In genomic region chr22:50627452-50627913, GRCh38 we compare ENCODE assay signal across 8 cellular contexts. TPM values are rescaled to one million over a fixed set of nuclear protein-coding genes. Genes with fewer than 3 reads are reported as not detected.
DNase-seq lines count a peak whose midpoint lies in the region; ATAC-seq lines count a peak whose summit lies in the region.

No MANE protein-coding gene starts in this region.

- H3K27me3 Mint-ChIP-seq in stimulated activated memory B cell treated with anti-CD40 and anti-IgM and Interleukin-4, amounts not matched to agents 10 μg/mL and 1 μg/mL and 100 μg/mL, for 72 hours: no peaks in the 10 kb centered on the region

- peaks cover 9% of the 10 kb centered on the region for H3K27me3 ChIP-seq in HUES48 (ENCODE audit: control insufficient read depth, insufficient read depth, low read length)
- H3K27me3 ChIP-seq in iPS-18a (ENCODE audit: control insufficient read depth, insufficient read depth, low read length): peaks cover 14% of the 10 kb centered on the region

- H3K9me3 ChIP-seq in HUES48 (ENCODE audit: control insufficient read depth, insufficient read depth, low read length): no peaks in the 10 kb centered on the region
- H3K9me3 ChIP-seq in iPS-18a (ENCODE audit: control insufficient read depth, low read depth, low read length): no peaks in the 10 kb centered on the region

- H3K27ac ChIP-seq in HUES48 (ENCODE audit: low read depth, low read length): no peak overlapping the region
- no peak overlapping the region for H3K27ac ChIP-seq in iPS-18a (ENCODE audit: low read length)

- peaks cover 29% of the 10 kb centered on the region for H3K4me1 Mint-ChIP-seq in stimulated activated memory B cell treated with anti-CD40 and anti-IgM and Interleukin-4, amounts not matched to agents 10 μg/mL and 1 μg/mL and 100 μg/mL, for 72 hours

- H3K36me3 ChIP-seq in HUES48 (ENCODE audit: control insufficient read depth, insufficient read depth, low read length) (no peaks in the 10 kb centered on the region), iPS-18a (ENCODE audit: control insufficient read depth, low read depth, low read length) (no peaks in the 10 kb centered on the region)

- H3K4me3 Mint-ChIP-seq in stimulated activated memory B cell treated with anti-CD40 and anti-IgM and Interleukin-4, amounts not matched to agents 10 μg/mL and 1 μg/mL and 100 μg/mL, for 72 hours: peak overlapping the region; percentile 79

- H3K4me3 ChIP-seq in HUES48 (ENCODE audit: low read depth, low read length) (peak overlapping the region; percentile 74), iPS-18a (ENCODE audit: low read length) (peak overlapping the region; percentile 81)

- peak; percentile 13 for ATAC-seq in stimulated activated memory B cell treated with anti-CD40 and anti-IgM and Interleukin-4, amounts not matched to agents 10 μg/mL and 1 μg/mL and 100 μg/mL, for 72 hours

- H3K9me3 Mint-ChIP-seq in stimulated activated memory B cell treated with anti-CD40 and anti-IgM and Interleukin-4, amounts not matched to agents 10 μg/mL and 1 μg/mL and 100 μg/mL, for 72 hours: no peaks in the 10 kb centered on the region

- in situ Hi-C loops in G401 (cut with HindIII; ENCODE audit: low sequenced_read_pairs): no loop called here

- H3K9ac ChIP-seq in HUES48 (ENCODE audit: low read depth, low read length) (no peak overlapping the region), iPS-18a (ENCODE audit: low read length) (peak overlapping the region; percentile 42)

- peaks cover 8% of the 10 kb centered on the region; the same call in 1 of the 2 replicates for H3K4me1 ChIP-seq in HUES48 (ENCODE audit: control insufficient read depth, insufficient read depth, low read length)
- no peaks in the 10 kb centered on the region for H3K4me1 ChIP-seq in iPS-18a (ENCODE audit: control insufficient read depth, low read depth, low read length)

- no peaks in the 10 kb centered on the region for H3K36me3 Mint-ChIP-seq in stimulated activated memory B cell treated with anti-CD40 and anti-IgM and Interleukin-4, amounts not matched to agents 10 μg/mL and 1 μg/mL and 100 μg/mL, for 72 hours

- H3K27ac Mint-ChIP-seq in stimulated activated memory B cell treated with anti-CD40 and anti-IgM and Interleukin-4, amounts not matched to agents 10 μg/mL and 1 μg/mL and 100 μg/mL, for 72 hours: peak overlapping the region; percentile 64

- DNase-seq in NCI-H2171 treated with DMSO at 0.1 percent for 48 hours (lab: John Stamatoyannopoulos, UW): peak; percentile 29
- no peak for DNase-seq in NCI-H2171 (lab: John Stamatoyannopoulos, UW)
- DNase-seq in amniotic epithelial cell (ENCODE audit: low read depth): peak; percentile 2
- no peak for DNase-seq in G401 (ENCODE audit: low spot score)
- no peak for DNase-seq in kidney tubule cell (ENCODE audit: low spot score)

RNA-seq across cellular contexts. Expression of gene ARSA, which starts 0.5 kb away (rescaled TPM):
- 19.4 and 24.1 TPM in 2 replicates for total RNA-seq in G401 (2014; rRNA removed; shearing (Covaris generic))

RNA-seq across cellular contexts. Expression of gene MAPK8IP2, which starts 26.9 kb away (rescaled TPM):
- total RNA-seq in G401 (2014; rRNA removed; shearing (Covaris generic)): 28.3 and 39.8 TPM in 2 replicates

RNA-seq across cellular contexts. Expression of gene CHKB, which starts 44.8 kb away (rescaled TPM):
- total RNA-seq in G401 (2014; rRNA removed; shearing (Covaris generic)): 34.8 and 58.6 TPM in 2 replicates

RNA-seq across cellular contexts. Expression of gene SHANK3, which starts 45.1 kb away (rescaled TPM):
- total RNA-seq in G401 (2014; rRNA removed; shearing (Covaris generic)): 3.6 and 5.0 TPM in 2 replicates

RNA-seq across cellular contexts. Expression of gene CPT1B, which starts 49.3 kb away (rescaled TPM):
- 3.4 and 5.8 TPM in 2 replicates for total RNA-seq in G401 (2014; rRNA removed; shearing (Covaris generic))

Comparison
In these comparisons a context has a peak if more than half of its experiments do, and no peak if none do; other contexts are left out.
1. DNase-seq: peak in NCI-H2171 treated with DMSO at 0.1 percent for 48 hours (single experiment) and amniotic epithelial cell (single experiment); none in NCI-H2171 (single experiment), G401 (single experiment) and kidney tubule cell (single experiment).